Comparison of ENCODE assay signal across 9 cellular contexts in the genomic region with DNA sequence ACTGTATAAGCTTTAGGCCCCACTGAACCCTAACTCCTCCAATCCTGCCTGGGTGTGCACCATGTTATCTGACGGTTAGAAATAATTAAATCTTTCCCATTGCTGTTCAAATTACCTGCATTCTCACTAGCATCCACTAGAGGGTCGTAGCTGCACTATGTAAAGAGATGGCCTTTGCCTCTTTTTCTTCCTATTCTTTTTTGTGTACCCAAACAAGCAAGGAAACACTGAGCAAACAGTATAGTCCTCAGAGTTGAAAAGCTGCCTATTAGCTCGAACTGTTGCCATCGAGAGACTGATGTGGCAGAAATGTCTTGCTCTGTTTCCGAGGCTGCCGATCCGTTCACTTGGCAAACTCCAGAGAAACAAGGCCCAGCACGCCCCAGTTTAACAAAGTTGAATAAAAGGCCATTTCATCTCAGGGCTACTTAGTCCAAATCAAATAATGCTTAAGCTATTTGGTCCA.
DNase-seq lines count a peak whose midpoint lies in the region; ATAC-seq, FAIRE-seq and TF ChIP-seq lines count a peak whose summit lies in the region.
"Had no signal": no experiment of that assay in that cellular context is flagged by ENCODE, and none has a peak within 500 bp of the region (broad histone marks: within the 10 kb centered on the region; RNA-seq: fewer than 3 reads in every experiment).

No MANE protein-coding gene starts in this region.

- H3K27me3 ChIP-seq in OCI-LY3 (ENCODE audit: low read depth, low read length) (no peaks in the 10 kb centered on the region; the same call in 1 of the 2 replicates), gastrocnemius medialis (no peaks in the 10 kb centered on the region)
- H3K27me3 ChIP-seq: BLaER1 treated with 17β-estradiol and CSF1 and Interleukin-3, amounts not matched to agents 10 nM and 100 nM had no signal

- H3K27ac ChIP-seq in OCI-LY3 (ENCODE audit: low read length) (no peak overlapping the region), gastrocnemius medialis (no peak overlapping the region)
- H3K27ac ChIP-seq: BLaER1 treated with 17β-estradiol and CSF1 and Interleukin-3, amounts not matched to agents 10 nM and 100 nM had no signal

- in situ Hi-C loops in astrocyte of the cerebellum (cut with HindIII; ENCODE audit: low sequenced_read_pairs) = no loop called here
- in situ Hi-C loops in gastrocnemius medialis (cut with MboI; ENCODE audit: low sequenced_read_pairs in 4 of 4) = loop anchor here in 2 of 4 donors (25.0 kb wide), 2 partner anchors 527 to 727 kb away; no protein-coding TSS in a partner anchor

- peak; percentile 81 for TF ChIP-seq CTCF in OCI-LY3 (IDR thresholded peaks at IDR 0.05; ENCODE audit: low read depth, low read length)
- peak; percentile 93 for TF ChIP-seq CTCF in astrocyte of the cerebellum (IDR thresholded peaks at IDR 0.05; ENCODE audit: low read depth, low read length, missing control alignments)
- TF ChIP-seq CTCF in gastrocnemius medialis (IDR thresholded peaks at IDR 0.05 in 4 of 5, conservative IDR thresholded peaks at IDR 0.05 in 1 of 5) = peak; percentile 60 to 81 (median 68)

- no peaks in the 10 kb centered on the region for H3K79me2 ChIP-seq in OCI-LY3 (ENCODE audit: low read length)

- FAIRE-seq in HTR-8/SVneo (lab: Jason Lieb, UNC) = no peak

- H3K4me1 ChIP-seq in OCI-LY3 (ENCODE audit: low read length) (no peaks in the 10 kb centered on the region), gastrocnemius medialis (peaks cover 0 to 5% of the 10 kb centered on the region in 2 donors)
- H3K4me1 ChIP-seq: BLaER1 treated with 17β-estradiol and CSF1 and Interleukin-3, amounts not matched to agents 10 nM and 100 nM had no signal

- TF ChIP-seq POLR2A in gastrocnemius medialis (IDR thresholded peaks at IDR 0.05) = no peak

- ATAC-seq in GM21717 (IDR thresholded peaks at IDR 0.05; ENCODE audit: unreplicated experiment) (peak; percentile 93), gastrocnemius medialis (peak; percentile 70 to 83)

- DNase-seq in NK-92 treated with Interleukin-12 subunit alpha and Interleukin-12 subunit beta, amount 100 ng/mL, for 24 hours (lab: John Stamatoyannopoulos, UW) = peak; percentile 1
- no peak for DNase-seq in NK-92 (lab: John Stamatoyannopoulos, UW; ENCODE audit: unreplicated experiment)
- DNase-seq in HTR-8/SVneo (ENCODE audit: insufficient read length, low spot score) = peak; percentile 20
- DNase-seq in astrocyte of the cerebellum (ENCODE audit: low read depth) = peak; percentile 47
- DNase-seq in hippocampal formation (lab: John Stamatoyannopoulos, UW) = peak; percentile 48 to 88
- DNase-seq in gastrocnemius medialis = no peak

- H3K4me3 ChIP-seq in OCI-LY3 (ENCODE audit: low read length) (no peak overlapping the region), astrocyte of the cerebellum (ENCODE audit: low read depth, low read length) (no peak overlapping the region), gastrocnemius medialis (no peak overlapping the region)
- H3K4me3 ChIP-seq: BLaER1 treated with 17β-estradiol and CSF1 and Interleukin-3, amounts not matched to agents 10 nM and 100 nM had no signal

- no peak overlapping the region for H3K4me2 ChIP-seq in OCI-LY3 (ENCODE audit: low read length)
- H3K4me2 ChIP-seq: BLaER1 treated with 17β-estradiol and CSF1 and Interleukin-3, amounts not matched to agents 10 nM and 100 nM had no signal

- no peak overlapping the region for H3K9ac ChIP-seq in OCI-LY3 (ENCODE audit: low read length)
- H3K9ac ChIP-seq: BLaER1 treated with 17β-estradiol and CSF1 and Interleukin-3, amounts not matched to agents 10 nM and 100 nM had no signal

- H4K20me1 ChIP-seq in OCI-LY3 (ENCODE audit: insufficient read depth, low read length) = no peaks in the 10 kb centered on the region
- H4K20me1 ChIP-seq: BLaER1 treated with 17β-estradiol and CSF1 and Interleukin-3, amounts not matched to agents 10 nM and 100 nM had no signal

- H3K36me3 ChIP-seq in OCI-LY3 (replicated peaks; ENCODE audit: low read depth, low read length) (no peaks in the 10 kb centered on the region), gastrocnemius medialis (no peaks in the 10 kb centered on the region)
- H3K36me3 ChIP-seq: BLaER1 treated with 17β-estradiol and CSF1 and Interleukin-3, amounts not matched to agents 10 nM and 100 nM had no signal

- H2AFZ ChIP-seq in OCI-LY3 (ENCODE audit: low read depth, low read length) = no peak overlapping the region

- intact Hi-C loops in gastrocnemius medialis (cut with DNase I; ENCODE audit: low total_unique reads) = loop anchor here (5.0 kb wide), 1 partner anchor 532 kb away; no protein-coding TSS in a partner anchor

- H3K9me3 ChIP-seq in OCI-LY3 (ENCODE audit: insufficient read depth, low read length) (no peaks in the 10 kb centered on the region), gastrocnemius medialis (no peaks in the 10 kb centered on the region)
- H3K9me3 ChIP-seq: BLaER1 treated with 17β-estradiol and CSF1 and Interleukin-3, amounts not matched to agents 10 nM and 100 nM had no signal

Comparison
In these comparisons a context has a peak if more than half of its experiments do, and no peak if none do; other contexts are left out.
1. DNase-seq: peak in NK-92 treated with Interleukin-12 subunit alpha and Interleukin-12 subunit beta, amount 100 ng/mL, for 24 hours (single experiment), HTR-8/SVneo (single experiment), astrocyte of the cerebellum (single experiment) and hippocampal formation (2 of 2); none in NK-92 (single experiment) and gastrocnemius medialis (0 of 2).
2. Peak in every context shown above with its lines, with median percentiles within 50 percentile points of each other: CTCF ChIP-seq.